Comparison of ENCODE assay signal across 12 cellular contexts in the genomic region with DNA sequence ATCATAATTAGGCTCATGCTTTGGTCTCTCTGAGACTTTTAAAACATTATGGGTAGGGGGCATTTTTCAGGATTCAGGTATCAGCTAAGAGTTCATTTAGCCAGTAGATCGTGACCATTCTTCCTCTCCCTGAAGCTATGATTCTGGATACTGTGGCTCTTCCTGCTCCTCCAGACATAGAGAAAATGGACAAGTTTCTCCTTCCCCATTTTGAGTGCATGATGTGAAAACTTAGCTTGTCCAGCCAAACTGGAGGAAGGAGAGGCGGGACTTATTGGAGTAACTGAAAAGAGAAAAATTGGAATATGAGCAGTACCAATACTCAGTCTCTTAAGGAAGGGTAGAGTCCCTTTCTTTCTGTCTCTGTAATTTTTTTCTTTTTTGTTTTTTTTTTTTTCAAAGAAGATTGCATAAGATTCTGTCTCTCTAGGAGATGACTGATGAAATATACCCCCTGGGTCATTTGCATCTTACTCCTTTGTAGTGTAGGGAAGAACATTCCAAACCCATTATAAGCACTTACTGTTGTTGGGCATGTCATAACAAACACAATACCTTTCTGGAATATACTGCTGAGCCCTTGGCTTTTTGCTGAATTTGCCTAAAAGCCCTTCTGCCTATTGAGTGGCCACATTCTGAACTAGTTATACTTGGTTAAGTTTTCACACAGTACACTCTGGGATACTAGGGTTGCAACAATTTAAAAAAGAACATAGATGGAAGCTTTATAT.
DNase-seq lines count a peak whose midpoint lies in the region; ATAC-seq, FAIRE-seq and TF ChIP-seq lines count a peak whose summit lies in the region.
"Had no signal": no experiment of that assay in that cellular context is flagged by ENCODE, and none has a peak within 500 bp of the region (broad histone marks: within the 10 kb centered on the region; RNA-seq: fewer than 3 reads in every experiment).

No MANE protein-coding gene starts in this region.

- peaks cover 0 to 34% of the 10 kb centered on the region in 2 donors for H3K4me1 ChIP-seq in left lung

- TF ChIP-seq CTCF in BJ (IDR thresholded peaks at IDR 0.05; ENCODE audit: insufficient read depth, low read depth, low read length) (no peak), left lung (IDR thresholded peaks at IDR 0.05) (no peak), D721Med (IDR thresholded peaks at IDR 0.05; ENCODE audit: insufficient read depth, missing control alignments) (no peak)

- H3K27me3 ChIP-seq in BJ (ENCODE audit: control insufficient read depth, insufficient read depth, low read length) (no peaks in the 10 kb centered on the region), left lung (no peaks in the 10 kb centered on the region)

- no peaks in the 10 kb centered on the region for H3K36me3 ChIP-seq in BJ (ENCODE audit: control insufficient read depth, insufficient read depth, low read length)
- H3K36me3 ChIP-seq in left lung, result no peaks in the 10 kb centered on the region

- peak overlapping the region; percentile 3 for H3K27ac Mint-ChIP-seq in central memory CD8-positive, alpha-beta T cell (ENCODE audit: low read depth)
- H3K27ac Mint-ChIP-seq: progenitor cell of endocrine pancreas had no signal

- no peaks in the 10 kb centered on the region for H3K27me3 Mint-ChIP-seq in central memory CD8-positive, alpha-beta T cell
- H3K27me3 Mint-ChIP-seq: progenitor cell of endocrine pancreas had no signal

- CTCF ChIA-PET in BJ (lab: Yijun Ruan, JAX), result interaction anchor here (1.4 to 1.7 kb wide), 2 partner anchors 11 to 934 kb away, joined by 6 to 8 read pairs; no protein-coding TSS in a partner anchor

- peaks cover 19% of the 10 kb centered on the region for H3K4me1 Mint-ChIP-seq in central memory CD8-positive, alpha-beta T cell

- peaks cover 0 to 3% of the 10 kb centered on the region in 2 donors for H3K9me3 ChIP-seq in left lung

- ATAC-seq in central memory CD8-positive, alpha-beta T cell (replicated peaks; ENCODE audit: extremely low read depth, poor library complexity, severe bottlenecking), result no peak
- ATAC-seq in left lung, result peak; percentile 60
- ATAC-seq: K562 had no signal

- H3K4me3 ChIP-seq in BJ (ENCODE audit: low read depth, low read length), result no peak overlapping the region
- no peak overlapping the region for H3K4me3 ChIP-seq in left lung
- H3K4me3 ChIP-seq: K562 had no signal

- POLR2A ChIA-PET in BJ (lab: Charles Lee), result no interaction called here

- DNase-seq in BJ (ENCODE audit: low read depth) (peak; percentile 34), LoVo (ENCODE audit: low spot score) (peak; percentile 7), left lung (no peak), NCI-H524 (lab: John Stamatoyannopoulos, UW) (no peak), NCI-H2227 (lab: John Stamatoyannopoulos, UW; ENCODE audit: unreplicated experiment) (no peak), islet precursor cell (no peak), D721Med (ENCODE audit: insufficient read length, low spot score) (no peak)
- DNase-seq in central memory CD8-positive, alpha-beta T cell (ENCODE audit: low spot score in 2 of 2), result no peak
- DNase-seq: activated CD4-positive, alpha-beta T cell treated with anti-CD3 and anti-CD28 coated beads, Interleukin-2, amount 50 U/mL, for 1 hour; amygdala had no signal

- H3K9me3 Mint-ChIP-seq in central memory CD8-positive, alpha-beta T cell, result peaks cover 5% of the 10 kb centered on the region

- no peak for FAIRE-seq in D721Med (lab: Jason Lieb, UNC)
- FAIRE-seq: K562 had no signal

- intact Hi-C loops in left lung (cut with DNase I), result no loop called here

- H3K27ac ChIP-seq in left lung, result peak overlapping the region in 1 of 2 donors; percentile 58

- H3K36me3 Mint-ChIP-seq in central memory CD8-positive, alpha-beta T cell (ENCODE audit: insufficient read depth), result peaks cover 3% of the 10 kb centered on the region

- H3K4me3 Mint-ChIP-seq in central memory CD8-positive, alpha-beta T cell, result no peak overlapping the region

Comparison
In these comparisons a context has a peak if more than half of its experiments do, and no peak if none do; other contexts are left out.
1. DNase-seq: peak in BJ (single experiment) and LoVo (single experiment); none in central memory CD8-positive, alpha-beta T cell (0 of 2), left lung (0 of 2), NCI-H524 (0 of 2), NCI-H2227 (single experiment), islet precursor cell (single experiment) and D721Med (single experiment).